1 cellular context compared by ENCODE assay signal in the genomic region with DNA sequence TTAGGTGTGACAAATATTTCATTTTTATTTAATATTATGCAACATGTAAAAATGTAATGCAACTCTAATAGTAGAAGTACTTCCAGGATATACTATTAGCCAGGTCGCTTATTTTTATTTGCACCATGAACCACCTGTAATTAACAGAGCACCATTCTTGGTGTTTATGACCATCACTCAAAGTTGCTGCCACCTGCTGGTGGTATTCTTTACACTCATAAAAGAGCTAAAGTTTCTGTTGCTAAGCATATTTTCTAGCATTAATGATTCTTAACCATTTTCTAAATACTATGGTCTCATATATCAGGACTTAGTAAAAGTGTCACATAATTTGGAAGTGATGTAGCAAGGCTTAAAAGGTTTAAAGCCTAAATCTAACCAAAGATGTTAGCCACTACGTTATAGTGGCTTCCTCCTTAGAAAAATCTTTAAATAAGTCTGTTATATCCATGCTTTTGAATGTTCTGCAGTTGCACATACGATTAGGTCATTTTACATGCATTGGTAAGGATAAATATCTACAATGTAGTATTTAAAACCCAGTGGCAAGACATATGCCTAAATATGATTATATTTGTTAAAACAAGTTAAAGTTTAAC.
TF ChIP-seq lines count a peak whose summit lies in the region.

No MANE protein-coding gene starts in this region.

TF ChIP-seq in HepG2, 621 proteins besides CTCF, POLR2A, EP300 and RAD21 (continued from another document):
- TF ChIP-seq, protein P1, sequence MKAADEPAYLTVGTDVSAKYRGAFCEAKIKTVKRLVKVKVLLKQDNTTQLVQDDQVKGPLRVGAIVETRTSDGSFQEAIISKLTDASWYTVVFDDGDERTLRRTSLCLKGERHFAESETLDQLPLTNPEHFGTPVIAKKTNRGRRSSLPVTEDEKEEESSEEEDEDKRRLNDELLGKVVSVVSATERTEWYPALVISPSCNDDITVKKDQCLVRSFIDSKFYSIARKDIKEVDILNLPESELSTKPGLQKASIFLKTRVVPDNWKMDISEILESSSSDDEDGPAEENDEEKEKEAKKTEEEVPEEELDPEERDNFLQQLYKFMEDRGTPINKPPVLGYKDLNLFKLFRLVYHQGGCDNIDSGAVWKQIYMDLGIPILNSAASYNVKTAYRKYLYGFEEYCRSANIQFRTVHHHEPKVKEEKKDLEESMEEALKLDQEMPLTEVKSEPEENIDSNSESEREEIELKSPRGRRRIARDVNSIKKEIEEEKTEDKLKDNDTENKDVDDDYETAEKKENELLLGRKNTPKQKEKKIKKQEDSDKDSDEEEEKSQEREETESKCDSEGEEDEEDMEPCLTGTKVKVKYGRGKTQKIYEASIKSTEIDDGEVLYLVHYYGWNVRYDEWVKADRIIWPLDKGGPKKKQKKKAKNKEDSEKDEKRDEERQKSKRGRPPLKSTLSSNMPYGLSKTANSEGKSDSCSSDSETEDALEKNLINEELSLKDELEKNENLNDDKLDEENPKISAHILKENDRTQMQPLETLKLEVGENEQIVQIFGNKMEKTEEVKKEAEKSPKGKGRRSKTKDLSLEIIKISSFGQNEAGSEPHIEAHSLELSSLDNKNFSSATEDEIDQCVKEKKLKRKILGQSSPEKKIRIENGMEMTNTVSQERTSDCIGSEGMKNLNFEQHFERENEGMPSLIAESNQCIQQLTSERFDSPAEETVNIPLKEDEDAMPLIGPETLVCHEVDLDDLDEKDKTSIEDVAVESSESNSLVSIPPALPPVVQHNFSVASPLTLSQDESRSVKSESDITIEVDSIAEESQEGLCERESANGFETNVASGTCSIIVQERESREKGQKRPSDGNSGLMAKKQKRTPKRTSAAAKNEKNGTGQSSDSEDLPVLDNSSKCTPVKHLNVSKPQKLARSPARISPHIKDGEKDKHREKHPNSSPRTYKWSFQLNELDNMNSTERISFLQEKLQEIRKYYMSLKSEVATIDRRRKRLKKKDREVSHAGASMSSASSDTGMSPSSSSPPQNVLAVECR (CRISPR knock-in tag; IDR thresholded peaks at IDR 0.05; ENCODE audit: borderline replicate concordance), result no peak
- peak; percentile 30; the same call in 1 of the 2 replicates for TF ChIP-seq STAG1 (CRISPR knock-in tag; IDR thresholded peaks at IDR 0.05)
